ENCODE assay signal across 1 cellular context in genomic region chr6:3456794-3457709, GRCh38.
TF ChIP-seq lines count a peak whose summit lies in the region.

Gene SLC22A23 (minus strand): TSS chr6:3457050. CDS start chr6:3456559, 491 bp downstream.

TF ChIP-seq in HepG2, 621 proteins besides CTCF, POLR2A, EP300 and RAD21 (continued from another document and continues in another):
- TF ChIP-seq AKNA (CRISPR knock-in tag; IDR thresholded peaks at IDR 0.05; ENCODE audit: borderline replicate concordance) (0 out of 2 replicates have a peak, but pooled peaks have one; percentile 51), ZNF12 (CRISPR knock-in tag; IDR thresholded peaks at IDR 0.05) (no peak), YY1 (IDR thresholded peaks at IDR 0.05; ENCODE audit: insufficient read depth, insufficient replicate concordance, low read depth, low read length) (peak; percentile 78), ZNF512B (CRISPR knock-in tag; IDR thresholded peaks at IDR 0.05; ENCODE audit: borderline replicate concordance) (no peak), SAP130 (CRISPR knock-in tag; IDR thresholded peaks at IDR 0.05; ENCODE audit: low read depth) (peak; percentile 87), ATF4 (CRISPR knock-in tag; IDR thresholded peaks at IDR 0.05) (no peak), MXI1 (IDR thresholded peaks at IDR 0.05; ENCODE audit: borderline replicate concordance, low read depth, low read length) (peak; percentile 64; the same call in 1 of the 3 replicates), SOX13 (IDR thresholded peaks at IDR 0.05) (no peak), SOX13 (CRISPR knock-in tag; conservative IDR thresholded peaks at IDR 0.05 in 1 of 2, IDR thresholded peaks at IDR 0.05 in 1 of 2) (peak in 1 of 2 experiments; percentile 52; a peak in 1 of 4 replicates), SATB2 (CRISPR knock-in tag; IDR thresholded peaks at IDR 0.05) (no peak), TAF15 (IDR thresholded peaks at IDR 0.05; ENCODE audit: low read depth, low read length, poor library complexity, severe bottlenecking) (no peak), PCBP1 (IDR thresholded peaks at IDR 0.05; ENCODE audit: borderline replicate concordance, low read depth, low read length) (0 out of 2 replicates have a peak, but pooled peaks have one; percentile 83), ZNF703 (CRISPR knock-in tag; IDR thresholded peaks at IDR 0.05; ENCODE audit: borderline replicate concordance) (no peak), TMF1 (CRISPR knock-in tag; IDR thresholded peaks at IDR 0.05; ENCODE audit: low read depth) (peak; percentile 57; the same call in 1 of the 2 replicates), ARNT (IDR thresholded peaks at IDR 0.05) (no peak), POLR2G (IDR thresholded peaks at IDR 0.05; ENCODE audit: low read depth, low read length) (peak; percentile 59; the same call in 1 of the 2 replicates), NR3C1 (CRISPR knock-in tag; IDR thresholded peaks at IDR 0.05) (no peak), KDM5B (CRISPR knock-in tag; IDR thresholded peaks at IDR 0.05; ENCODE audit: borderline replicate concordance) (peak; percentile 66; the same call in 1 of the 2 replicates), XRCC5 (optimal IDR thresholded peaks at IDR 0.05; ENCODE audit: low read length) (peak; percentile 33), PPARG (CRISPR knock-in tag; conservative IDR thresholded peaks at IDR 0.05) (0 out of 2 replicates have a peak, but pooled peaks have one; percentile 33), MEF2D (CRISPR knock-in tag; IDR thresholded peaks at IDR 0.05) (no peak), SRSF4 (IDR thresholded peaks at IDR 0.05; ENCODE audit: low read depth, low read length, poor library complexity, severe bottlenecking) (no peak), MAFF (IDR thresholded peaks at IDR 0.05; ENCODE audit: low read depth, low read length) (no peak), BRCA1 (CRISPR knock-in tag; IDR thresholded peaks at IDR 0.05) (0 out of 2 replicates have a peak, but pooled peaks have one; percentile 55), ZNF282 (IDR thresholded peaks at IDR 0.05; ENCODE audit: partially characterized antibody) (no peak), KDM6A (CRISPR knock-in tag; IDR thresholded peaks at IDR 0.05; ENCODE audit: low read depth) (no peak), ZNF629 (CRISPR knock-in tag; conservative IDR thresholded peaks at IDR 0.05) (no peak), MTA1 (CRISPR knock-in tag; IDR thresholded peaks at IDR 0.05; ENCODE audit: borderline replicate concordance) (peak; percentile 92), YEATS4 (CRISPR knock-in tag; IDR thresholded peaks at IDR 0.05; ENCODE audit: borderline replicate concordance) (peak; percentile 72), ZNF331 (CRISPR knock-in tag; IDR thresholded peaks at IDR 0.05) (peak; percentile 36; the same call in 1 of the 2 replicates), ZNF687 (CRISPR knock-in tag; IDR thresholded peaks at IDR 0.05) (peak; percentile 85), STAG1 (CRISPR knock-in tag; IDR thresholded peaks at IDR 0.05) (peak; percentile 69), FOXM1 (CRISPR knock-in tag; IDR thresholded peaks at IDR 0.05) (no peak), ZNF775 (CRISPR knock-in tag; IDR thresholded peaks at IDR 0.05; ENCODE audit: borderline replicate concordance) (no peak), ZNF333 (CRISPR knock-in tag; IDR thresholded peaks at IDR 0.05; ENCODE audit: borderline replicate concordance) (peak; percentile 74; the same call in 1 of the 2 replicates), ZNF44 (CRISPR knock-in tag; IDR thresholded peaks at IDR 0.05) (peak; percentile 54; the same call in 1 of the 2 replicates), TBL1XR1 (IDR thresholded peaks at IDR 0.05; ENCODE audit: borderline replicate concordance, low read length, partially characterized antibody) (no peak), GZF1 (CRISPR knock-in tag; IDR thresholded peaks at IDR 0.05) (peak; percentile 98), ZNF850 (CRISPR knock-in tag; conservative IDR thresholded peaks at IDR 0.05) (0 out of 2 replicates have a peak, but pooled peaks have one; percentile 79)
- TF ChIP-seq, protein P1, sequence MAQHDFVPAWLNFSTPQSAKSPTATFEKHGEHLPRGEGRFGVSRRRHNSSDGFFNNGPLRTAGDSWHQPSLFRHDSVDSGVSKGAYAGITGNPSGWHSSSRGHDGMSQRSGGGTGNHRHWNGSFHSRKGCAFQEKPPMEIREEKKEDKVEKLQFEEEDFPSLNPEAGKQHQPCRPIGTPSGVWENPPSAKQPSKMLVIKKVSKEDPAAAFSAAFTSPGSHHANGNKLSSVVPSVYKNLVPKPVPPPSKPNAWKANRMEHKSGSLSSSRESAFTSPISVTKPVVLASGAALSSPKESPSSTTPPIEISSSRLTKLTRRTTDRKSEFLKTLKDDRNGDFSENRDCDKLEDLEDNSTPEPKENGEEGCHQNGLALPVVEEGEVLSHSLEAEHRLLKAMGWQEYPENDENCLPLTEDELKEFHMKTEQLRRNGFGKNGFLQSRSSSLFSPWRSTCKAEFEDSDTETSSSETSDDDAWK (CRISPR knock-in tag; IDR thresholded peaks at IDR 0.05) = no peak
- TF ChIP-seq, protein P2, sequence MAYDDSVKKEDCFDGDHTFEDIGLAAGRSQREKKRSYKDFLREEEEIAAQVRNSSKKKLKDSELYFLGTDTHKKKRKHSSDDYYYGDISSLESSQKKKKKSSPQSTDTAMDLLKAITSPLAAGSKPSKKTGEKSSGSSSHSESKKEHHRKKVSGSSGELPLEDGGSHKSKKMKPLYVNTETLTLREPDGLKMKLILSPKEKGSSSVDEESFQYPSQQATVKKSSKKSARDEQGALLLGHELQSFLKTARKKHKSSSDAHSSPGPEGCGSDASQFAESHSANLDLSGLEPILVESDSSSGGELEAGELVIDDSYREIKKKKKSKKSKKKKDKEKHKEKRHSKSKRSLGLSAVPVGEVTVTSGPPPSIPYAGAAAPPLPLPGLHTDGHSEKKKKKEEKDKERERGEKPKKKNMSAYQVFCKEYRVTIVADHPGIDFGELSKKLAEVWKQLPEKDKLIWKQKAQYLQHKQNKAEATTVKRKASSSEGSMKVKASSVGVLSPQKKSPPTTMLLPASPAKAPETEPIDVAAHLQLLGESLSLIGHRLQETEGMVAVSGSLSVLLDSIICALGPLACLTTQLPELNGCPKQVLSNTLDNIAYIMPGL (CRISPR knock-in tag; IDR thresholded peaks at IDR 0.05; ENCODE audit: borderline replicate concordance in 1 of 2, low read depth in 1 of 2) = peak; percentile 88 to 89
- TF ChIP-seq, protein P3, sequence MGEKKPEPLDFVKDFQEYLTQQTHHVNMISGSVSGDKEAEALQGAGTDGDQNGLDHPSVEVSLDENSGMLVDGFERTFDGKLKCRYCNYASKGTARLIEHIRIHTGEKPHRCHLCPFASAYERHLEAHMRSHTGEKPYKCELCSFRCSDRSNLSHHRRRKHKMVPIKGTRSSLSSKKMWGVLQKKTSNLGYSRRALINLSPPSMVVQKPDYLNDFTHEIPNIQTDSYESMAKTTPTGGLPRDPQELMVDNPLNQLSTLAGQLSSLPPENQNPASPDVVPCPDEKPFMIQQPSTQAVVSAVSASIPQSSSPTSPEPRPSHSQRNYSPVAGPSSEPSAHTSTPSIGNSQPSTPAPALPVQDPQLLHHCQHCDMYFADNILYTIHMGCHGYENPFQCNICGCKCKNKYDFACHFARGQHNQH (CRISPR knock-in tag; IDR thresholded peaks at IDR 0.05) = no peak
- TF ChIP-seq, protein P4, sequence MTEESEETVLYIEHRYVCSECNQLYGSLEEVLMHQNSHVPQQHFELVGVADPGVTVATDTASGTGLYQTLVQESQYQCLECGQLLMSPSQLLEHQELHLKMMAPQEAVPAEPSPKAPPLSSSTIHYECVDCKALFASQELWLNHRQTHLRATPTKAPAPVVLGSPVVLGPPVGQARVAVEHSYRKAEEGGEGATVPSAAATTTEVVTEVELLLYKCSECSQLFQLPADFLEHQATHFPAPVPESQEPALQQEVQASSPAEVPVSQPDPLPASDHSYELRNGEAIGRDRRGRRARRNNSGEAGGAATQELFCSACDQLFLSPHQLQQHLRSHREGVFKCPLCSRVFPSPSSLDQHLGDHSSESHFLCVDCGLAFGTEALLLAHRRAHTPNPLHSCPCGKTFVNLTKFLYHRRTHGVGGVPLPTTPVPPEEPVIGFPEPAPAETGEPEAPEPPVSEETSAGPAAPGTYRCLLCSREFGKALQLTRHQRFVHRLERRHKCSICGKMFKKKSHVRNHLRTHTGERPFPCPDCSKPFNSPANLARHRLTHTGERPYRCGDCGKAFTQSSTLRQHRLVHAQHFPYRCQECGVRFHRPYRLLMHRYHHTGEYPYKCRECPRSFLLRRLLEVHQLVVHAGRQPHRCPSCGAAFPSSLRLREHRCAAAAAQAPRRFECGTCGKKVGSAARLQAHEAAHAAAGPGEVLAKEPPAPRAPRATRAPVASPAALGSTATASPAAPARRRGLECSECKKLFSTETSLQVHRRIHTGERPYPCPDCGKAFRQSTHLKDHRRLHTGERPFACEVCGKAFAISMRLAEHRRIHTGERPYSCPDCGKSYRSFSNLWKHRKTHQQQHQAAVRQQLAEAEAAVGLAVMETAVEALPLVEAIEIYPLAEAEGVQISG (CRISPR knock-in tag; IDR thresholded peaks at IDR 0.05) = peak; percentile 71; the same call in 1 of the 2 replicates
